ENCODE assay signal across 1 cellular context in genomic region chr2:70549962-70550361, GRCh38.
TF ChIP-seq lines count a peak whose summit lies in the region.

No MANE protein-coding gene starts in this region.

TF ChIP-seq in HepG2, 621 proteins besides CTCF, POLR2A, EP300 and RAD21:
- TF ChIP-seq RAD51 (IDR thresholded peaks at IDR 0.05; ENCODE audit: borderline replicate concordance) (no peak), ATF7 (IDR thresholded peaks at IDR 0.05) (peak; percentile 90), ATF7 (CRISPR knock-in tag; IDR thresholded peaks at IDR 0.05) (no peak)
